23 cellular contexts compared by ENCODE assay signal in the genomic region with DNA sequence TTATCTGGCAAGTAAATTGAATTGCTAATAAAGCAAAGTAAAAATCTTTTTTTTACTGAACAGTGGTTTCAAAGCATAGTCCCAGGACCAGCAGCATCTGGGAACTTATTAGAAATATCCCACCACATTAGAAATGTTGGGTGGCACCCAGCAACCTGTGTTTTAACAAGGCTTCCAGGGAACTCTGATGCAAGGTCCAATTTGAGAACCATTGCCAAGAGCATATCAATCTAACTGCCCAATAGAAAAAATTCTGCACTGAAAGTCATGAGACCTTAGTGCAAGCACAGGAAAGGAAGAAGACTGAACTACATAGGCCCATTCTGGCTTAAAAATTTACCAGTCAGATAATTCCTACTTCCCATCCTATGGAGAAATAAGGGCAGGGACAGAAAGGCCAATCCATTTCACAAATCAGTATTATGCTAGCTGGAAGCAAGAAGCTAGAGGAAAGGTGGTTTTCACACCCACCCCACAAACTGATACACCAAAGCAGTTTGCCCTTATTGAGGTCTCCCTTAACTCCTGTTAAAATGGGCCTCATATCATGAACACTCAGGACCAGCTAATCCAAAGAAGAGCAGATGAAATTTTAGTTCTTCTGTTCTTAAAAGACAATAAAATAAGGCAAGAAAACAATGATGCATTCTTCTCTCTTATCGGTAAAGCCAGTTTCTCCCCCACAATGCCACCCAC. TPM values are rescaled to one million over a fixed set of nuclear protein-coding genes. Genes with fewer than 3 reads are reported as not detected.
A peak's percentile ranks its signal among the peaks of the same experiment; 100 is the strongest.
DNase-seq lines count a peak whose midpoint lies in the region; ATAC-seq, FAIRE-seq and TF ChIP-seq lines count a peak whose summit lies in the region.
"Had no signal": no experiment of that assay in that cellular context is flagged by ENCODE, and none has a peak within 500 bp of the region (broad histone marks: within the 10 kb centered on the region; RNA-seq: fewer than 3 reads in every experiment).

No MANE protein-coding gene starts in this region.

- H3K36me3 ChIP-seq in Panc1 (ENCODE audit: control insufficient read depth, insufficient read depth, low read length) (no peaks in the 10 kb centered on the region), keratinocyte (ENCODE audit: control insufficient read depth in 2 of 2, extremely low read depth in 1 of 2, insufficient read depth in 2 of 2, low read length in 2 of 2) (no peaks in the 10 kb centered on the region), pancreas (no peaks in the 10 kb centered on the region)

- peak overlapping the region; percentile 100 for H3K27ac ChIP-seq in Panc1 (ENCODE audit: low read length)
- H3K27ac ChIP-seq in dorsolateral prefrontal cortex = peak overlapping the region in 36 of 59 donors; percentile 2 to 94 (median 24)
- H3K27ac ChIP-seq in keratinocyte (ENCODE audit: control insufficient read depth, insufficient read depth, low read length) = no peak overlapping the region
- no peak overlapping the region for H3K27ac ChIP-seq in pancreas
- H3K27ac ChIP-seq: A549, C4-2B, GM23248 had no signal

- no peak overlapping the region for H3K4me3 ChIP-seq in Panc1 (ENCODE audit: low read depth in 2 of 2, low read length in 2 of 2)
- no peak overlapping the region for H3K4me3 ChIP-seq in dorsolateral prefrontal cortex
- no peak overlapping the region for H3K4me3 ChIP-seq in keratinocyte (ENCODE audit: control insufficient read depth in 2 of 3, extremely low read depth in 1 of 3, insufficient read depth in 2 of 3, low read depth in 1 of 3, low read length in 3 of 3)
- no peak overlapping the region for H3K4me3 ChIP-seq in pancreas
- H3K4me3 ChIP-seq: A549, GM12878, GM23248 had no signal

- H4K20me1 ChIP-seq in keratinocyte (ENCODE audit: control insufficient read depth, extremely low read depth, insufficient read depth, low read length) = no peaks in the 10 kb centered on the region

- 58 to 79% methylated on average over 1 of the region's 1 CpG for WGBS in pancreas, 2 donors

- no peak overlapping the region for H3K4me2 ChIP-seq in keratinocyte (ENCODE audit: control insufficient read depth, extremely low read depth, insufficient read depth, low read depth, low read length)
- H3K4me2 ChIP-seq: A549 had no signal

- no TSS peak for BruUV-seq in Panc1 (replicated peaks; lab: Mats Ljungman, UMichigan)

- H3K9me1 ChIP-seq in keratinocyte (ENCODE audit: control insufficient read depth, extremely low read depth, insufficient read depth, low read length) = no peaks in the 10 kb centered on the region

- dilution Hi-C loops in keratinocyte (cut with MboI; ENCODE audit: extremely low pct_ligation_motif_present, low sequenced_read_pairs) = no loop called here

- in situ Hi-C loops in Panc1 (cut with HindIII; ENCODE audit: low pct_unique_long_range_greater_than_20kb, low sequenced_read_pairs) = no loop called here

- POLR2A ChIA-PET in Panc1 (lab: Charles Lee) = interaction anchor here (0.6 kb wide), 1 partner anchor 151 kb away, joined by 3 read pairs; no protein-coding TSS in a partner anchor

- ATAC-seq in Panc1 = no peak
- ATAC-seq in pancreas = peak; percentile 56 to 73 (median 68)
- no peak for ATAC-seq in sciatic nerve
- ATAC-seq: A549, GM12878 had no signal

- H3K4me1 ChIP-seq in Panc1 (ENCODE audit: control insufficient read depth, insufficient read depth, low read length) = peaks cover 24% of the 10 kb centered on the region
- peaks cover 9% of the 10 kb centered on the region for H3K4me1 ChIP-seq in keratinocyte (ENCODE audit: control insufficient read depth, extremely low read depth, insufficient read depth, low read length)
- H3K4me1 ChIP-seq in pancreas = peaks cover 0 to 11% (median 8%) of the 10 kb centered on the region in 3 donors

- no peaks in the 10 kb centered on the region for H3K27me3 ChIP-seq in Panc1 (ENCODE audit: control insufficient read depth, insufficient read depth, low read length)
- no peaks in the 10 kb centered on the region for H3K27me3 ChIP-seq in dorsolateral prefrontal cortex
- H3K27me3 ChIP-seq in keratinocyte (ENCODE audit: control insufficient read depth, extremely low read depth, insufficient read depth, low read length) = no peaks in the 10 kb centered on the region
- H3K27me3 ChIP-seq in pancreas = no peaks in the 10 kb centered on the region

- intact Hi-C loops in Panc1 (cut with micrococcal nuclease; ENCODE audit: unreplicated experiment) (no loop called here), dorsolateral prefrontal cortex (cut with DNase I) (loop anchor here (5.0 to 10.0 kb wide), 2 partner anchors 401 to 598 kb away; no protein-coding TSS in a partner anchor), pancreas (cut with DNase I) (no loop called here), sciatic nerve (cut with DNase I) (no loop called here)

- CTCF ChIA-PET in Panc1 (lab: Charles Lee) = no interaction called here

- TF ChIP-seq CTCF in Panc1 (IDR thresholded peaks at IDR 0.05) (no peak), dorsolateral prefrontal cortex (IDR thresholded peaks at IDR 0.05 in 54 of 56, conservative IDR thresholded peaks at IDR 0.05 in 2 of 56; ENCODE audit: low read depth in 1 of 56, partially characterized antibody in 56 of 56) (no peak), keratinocyte (optimal IDR thresholded peaks at IDR 0.05 in 1 of 3, IDR thresholded peaks at IDR 0.05 in 1 of 3, conservative IDR thresholded peaks at IDR 0.05 in 1 of 3; ENCODE audit: extremely low read depth in 1 of 3, insufficient read depth in 2 of 3, low read length in 3 of 3) (no peak), pancreas (IDR thresholded peaks at IDR 0.05) (no peak)

- FAIRE-seq in keratinocyte (lab: Jason Lieb, UNC) = peak; percentile 44
- FAIRE-seq in pancreas (lab: Jason Lieb, UNC) = no peak
- FAIRE-seq: A549, GM12878, GM19239 had no signal

- H3K9me3 ChIP-seq in Panc1 (ENCODE audit: control insufficient read depth, insufficient read depth, low read depth, low read length) = peaks cover 6% of the 10 kb centered on the region; the same call in 1 of the 2 replicates
- no peaks in the 10 kb centered on the region for H3K9me3 ChIP-seq in keratinocyte (ENCODE audit: control insufficient read depth, low read depth, low read length)
- no peaks in the 10 kb centered on the region for H3K9me3 ChIP-seq in pancreas
- H3K9me3 ChIP-seq: A549, Caco-2 had no signal

- no peak overlapping the region for H3K9ac ChIP-seq in keratinocyte (ENCODE audit: control insufficient read depth, extremely low read depth, insufficient read depth, low read length)
- H3K9ac ChIP-seq: GM23248 had no signal

- H3K79me2 ChIP-seq in keratinocyte (ENCODE audit: control insufficient read depth, insufficient read depth, low read length) = no peaks in the 10 kb centered on the region

- DNase-seq in Panc1 (ENCODE audit: low read depth, low spot score) = no peak
- no peak for DNase-seq in dorsolateral prefrontal cortex
- no peak for DNase-seq in keratinocyte (ENCODE audit: low read depth, low spot score)
- DNase-seq in pancreas = peak in 3 of 6 donors; percentile 12 to 31 (median 16)
- DNase-seq in sciatic nerve (ENCODE audit: low spot score) = no peak
- no peak for DNase-seq in EL
- no peak for DNase-seq in NCI-H2196 (lab: John Stamatoyannopoulos, UW; ENCODE audit: unreplicated experiment)
- no peak for DNase-seq in GOT3 (lab: John Stamatoyannopoulos, UW)
- DNase-seq: AML-193; Caco-2; CD4-positive, alpha-beta T cell; DMS153; DMS79; GF-D8; GM23248; HCEC 1CT had no signal

- H2AFZ ChIP-seq in keratinocyte (ENCODE audit: control insufficient read depth, low read length) = no peak overlapping the region
- H2AFZ ChIP-seq: GM23248 had no signal

RNA-seq across cellular contexts. Expression of gene C1orf105, which starts 17.5 kb away (rescaled TPM):
- total RNA-seq in Panc1 (2021; ENCODE audit: unreplicated experiment) = not detected
- polyA plus RNA-seq in Panc1 (2012; ENCODE audit: insufficient read length) = not detected
- 1 to 10 TPM in 7 of 120 experiments, under 1 TPM in 8, not detected in 105; 0.43 to 2.8 (median 0.66) TPM for total RNA-seq in dorsolateral prefrontal cortex
- not detected in 3 replicates for polyA plus RNA-seq in keratinocyte
- polyA plus RNA-seq in keratinocyte (2011; ENCODE audit: low read depth) = not detected
- polyA plus RNA-seq in keratinocyte (2011; cell fraction: cytosol; rRNA removed) = not detected in 2 replicates
- not detected in 2 replicates for polyA plus RNA-seq in keratinocyte (2011; cell fraction: nucleus; rRNA removed)
- polyA plus RNA-seq in keratinocyte (2012; ENCODE audit: low replicate concordance) = not detected in 2 replicates
- not detected in 3 replicates for polyA minus RNA-seq in keratinocyte
- not detected for polyA minus RNA-seq in keratinocyte (2011; cell fraction: cytosol; rRNA and poly(A)+ RNA removed)
- polyA minus RNA-seq in keratinocyte (2011; cell fraction: nucleus; rRNA and poly(A)+ RNA removed) = not detected in 2 replicates
- total RNA-seq in pancreas = not detected
- not detected for polyA plus RNA-seq in pancreas
- not detected for total RNA-seq in sciatic nerve
- total RNA-seq: CD4-positive, alpha-beta T cell; Daoy; GM12878; GM23248; HT-29 had no signal
- polyA plus RNA-seq: BJ, GM12878, GM23248 had no signal

RNA-seq across cellular contexts. Expression of gene PIGC, which starts 40.8 kb away (rescaled TPM):
- total RNA-seq in Panc1 (2021; ENCODE audit: unreplicated experiment) = 23.6 TPM
- polyA plus RNA-seq in Panc1 (2012; ENCODE audit: insufficient read length) = 22.0 TPM
- 10 to 100 TPM; 10.6 to 22.8 (median 16.0) TPM for total RNA-seq in dorsolateral prefrontal cortex
- 18.0 to 21.6 TPM (median 21.2 TPM) in 3 replicates for polyA plus RNA-seq in keratinocyte
- 9.7 TPM for polyA plus RNA-seq in keratinocyte (2011; ENCODE audit: low read depth)
- polyA plus RNA-seq in keratinocyte (2011; cell fraction: cytosol; rRNA removed) = 15.0 and 18.9 TPM in 2 replicates
- 15.4 and 18.6 TPM in 2 replicates for polyA plus RNA-seq in keratinocyte (2011; cell fraction: nucleus; rRNA removed)
- 14.1 and 18.1 TPM in 2 replicates for polyA plus RNA-seq in keratinocyte (2012; ENCODE audit: low replicate concordance)
- 15.8 to 19.0 TPM (median 16.6 TPM) in 3 replicates for polyA minus RNA-seq in keratinocyte
- polyA minus RNA-seq in keratinocyte (2011; cell fraction: cytosol; rRNA and poly(A)+ RNA removed) = 8.6 TPM
- 5.6 and 6.9 TPM in 2 replicates for polyA minus RNA-seq in keratinocyte (2011; cell fraction: nucleus; rRNA and poly(A)+ RNA removed)
- 10 to 100 TPM in 5 of 6 donors, 1 to 10 TPM in 1; 9.5 to 18.5 (median 12.7) TPM for total RNA-seq in pancreas
- 10 to 100 TPM; 13.8 to 17.9 TPM for polyA plus RNA-seq in pancreas
- 19.1 TPM for total RNA-seq in sciatic nerve

Comparison
In these comparisons a context has a peak if more than half of its experiments do, and no peak if none do; other contexts are left out.
1. ATAC-seq: peak in pancreas (4 of 4); none in Panc1 (single experiment) and sciatic nerve (single experiment).
2. H3K27ac ChIP-seq: peak in Panc1 (single experiment) and dorsolateral prefrontal cortex (36 of 59); none in keratinocyte (single experiment) and pancreas (0 of 4).
3. intact Hi-C loops: an anchor here in dorsolateral prefrontal cortex (5.0 to 10.0 kb wide); none called in Panc1, pancreas and sciatic nerve.